26 cellular contexts compared by ENCODE assay signal in the genomic region with DNA sequence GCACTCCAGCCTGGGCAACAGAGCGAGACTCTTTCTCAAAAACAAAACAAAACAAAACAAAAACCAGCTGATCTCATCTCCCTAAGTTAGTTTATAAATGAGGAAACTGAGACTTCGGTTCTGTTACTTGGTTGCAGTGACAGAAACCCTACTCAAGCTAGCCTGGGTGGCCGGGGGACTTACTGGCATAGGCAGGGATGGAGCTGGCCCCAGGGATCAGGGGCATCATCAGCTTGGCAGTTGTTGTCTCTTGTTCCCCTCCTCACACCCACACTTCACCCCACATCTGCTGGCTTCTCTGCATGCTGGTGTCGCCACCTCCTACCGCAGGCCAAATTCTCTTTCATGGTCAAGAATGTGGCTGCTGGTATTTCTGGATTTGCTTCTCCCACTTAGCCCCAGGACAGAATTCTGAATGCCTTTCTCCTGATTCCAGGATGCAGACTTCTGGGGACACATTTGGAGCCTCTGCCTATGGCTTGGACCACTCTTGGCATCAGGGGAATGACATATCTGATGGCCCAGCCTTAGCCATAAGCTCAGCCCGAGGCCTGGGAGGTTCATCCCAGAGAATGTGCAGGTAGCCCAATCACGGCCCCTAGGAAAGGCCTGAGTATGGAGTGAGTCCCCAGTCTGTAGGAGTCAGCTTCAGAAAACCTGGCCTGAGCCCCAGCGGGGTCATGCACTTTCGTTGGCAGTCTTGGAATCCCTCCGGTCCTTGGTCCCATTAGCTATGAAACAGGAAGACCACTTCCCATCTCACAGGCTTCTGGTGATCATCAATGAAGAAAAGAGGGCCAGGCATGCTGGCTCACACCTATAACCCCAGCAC. TPM values are rescaled to one million over a fixed set of nuclear protein-coding genes. Genes with fewer than 3 reads are reported as not detected.
DNase-seq lines count a peak whose midpoint lies in the region; ATAC-seq, FAIRE-seq and TF ChIP-seq lines count a peak whose summit lies in the region.
"Had no signal": no experiment of that assay in that cellular context is flagged by ENCODE, and none has a peak within 500 bp of the region (broad histone marks: within the 10 kb centered on the region; RNA-seq: fewer than 3 reads in every experiment).

No MANE protein-coding gene starts in this region.

- no peaks in the 10 kb centered on the region for H3K79me2 ChIP-seq in HCT116 (ENCODE audit: insufficient read depth, low read length)
- H3K79me2 ChIP-seq in PC-9 (ENCODE audit: low read depth): no peaks in the 10 kb centered on the region

- RAD21 ChIA-PET in HCT116 (lab: Charles Lee; ENCODE audit: low non-redundant PET in 1 of 2, low total read pairs in 2 of 2, uncharacterized antibody in 2 of 2, unreplicated experiment in 2 of 2): no interaction called here

- H2AFZ ChIP-seq in HCT116 (ENCODE audit: low read depth, low read length, poor library complexity, severe bottlenecking): no peak overlapping the region
- H2AFZ ChIP-seq in PC-9: peak overlapping the region; percentile 27; the same call in 1 of the 2 replicates

- no TSS peak for BruUV-seq in HCT116 (replicated peaks; lab: Mats Ljungman, UMichigan)
- TSS peak; percentile 19 for BruUV-seq in PC-9 (replicated peaks; lab: Mats Ljungman, UMichigan)
- BruUV-seq in Caco-2 (replicated peaks; lab: Mats Ljungman, UMichigan): no TSS peak

- no peaks in the 10 kb centered on the region for H3K4me1 Mint-ChIP-seq in activated T-cell treated with anti-CD3 and anti-CD28 coated beads, Interleukin-2, amount 50 U/mL, for 4 hours (ENCODE audit: low read depth)
- H3K4me1 Mint-ChIP-seq in Caco-2 (ENCODE audit: low read depth, unreplicated experiment) (no peaks in the 10 kb centered on the region), CD14-positive monocyte (no peaks in the 10 kb centered on the region)
- H3K4me1 Mint-ChIP-seq: activated B cell treated with CpG ODN at 0.5 μM for 24 hours; activated naive CD4-positive, alpha-beta T cell treated with anti-CD3 and anti-CD28 coated beads, Interleukin-2, amount 10 ng/mL, durations not matched to agents 7 days and 5 days had no signal

- no peak overlapping the region for H3K4me3 Mint-ChIP-seq in activated T-cell treated with anti-CD3 and anti-CD28 coated beads, Interleukin-2, amount 50 U/mL, for 4 hours
- H3K4me3 Mint-ChIP-seq in Caco-2 (ENCODE audit: unreplicated experiment): no peak overlapping the region
- H3K4me3 Mint-ChIP-seq in CD14-positive monocyte: no peak overlapping the region
- H3K4me3 Mint-ChIP-seq: activated B cell treated with CpG ODN at 0.5 μM for 24 hours; activated CD8-positive, alpha-beta T cell treated with anti-CD3 and anti-CD28 coated beads for 36 hours; activated naive CD4-positive, alpha-beta T cell treated with anti-CD3 and anti-CD28 coated beads, Interleukin-2, amount 10 ng/mL, durations not matched to agents 7 days and 5 days; activated T-cell treated with anti-CD3 and anti-CD28 coated beads, Interleukin-2, amount 50 U/mL, for 24 hours; CD8-positive, alpha-beta T cell; effector memory CD8-positive, alpha-beta T cell had no signal

- no peak overlapping the region for H3K27ac ChIP-seq in HCT116 (ENCODE audit: low read depth, low read length)
- peak overlapping the region; percentile 94 for H3K27ac ChIP-seq in PC-9
- H3K27ac ChIP-seq: HL-60, neutrophil, SK-N-MC, testis had no signal

- H3K4me1 ChIP-seq in HCT116 (ENCODE audit: control insufficient read depth in 1 of 2, insufficient read depth in 2 of 2, low read length in 2 of 2): peaks cover 12 to 21% of the 10 kb centered on the region in 2 experiments
- peaks cover 34% of the 10 kb centered on the region for H3K4me1 ChIP-seq in PC-9 (replicated peaks; ENCODE audit: insufficient read depth)
- H3K4me1 ChIP-seq in Caco-2: no peaks in the 10 kb centered on the region
- H3K4me1 ChIP-seq: testis had no signal

- CTCF ChIA-PET in HCT116 (lab: Charles Lee): no interaction called here
- CTCF ChIA-PET in PC-9 (lab: Charles Lee): interaction anchor here (0.5 to 0.6 kb wide), 2 partner anchors 110 to 158 kb away, joined by 4 to 14 read pairs; no protein-coding TSS in a partner anchor
- CTCF ChIA-PET in Caco-2 (lab: Charles Lee): no interaction called here

- H3K27me3 Mint-ChIP-seq in activated T-cell treated with anti-CD3 and anti-CD28 coated beads, Interleukin-2, amount 50 U/mL, for 4 hours (ENCODE audit: low read depth): peaks cover 8% of the 10 kb centered on the region
- H3K27me3 Mint-ChIP-seq in Caco-2 (ENCODE audit: insufficient read depth, unreplicated experiment) (peaks cover 2% of the 10 kb centered on the region), CD14-positive monocyte (ENCODE audit: low read depth in 3 of 3) (peaks cover 12 to 22% (median 13%) of the 10 kb centered on the region in 3 donors)

- no peaks in the 10 kb centered on the region for H3K36me3 ChIP-seq in HCT116 (ENCODE audit: control insufficient read depth in 1 of 2, insufficient read depth in 2 of 2, low read length in 2 of 2)
- H3K36me3 ChIP-seq in PC-9 (ENCODE audit: low read depth): no peaks in the 10 kb centered on the region
- H3K36me3 ChIP-seq in Caco-2 (ENCODE audit: control insufficient read depth, insufficient read depth, low read length): no peaks in the 10 kb centered on the region
- H3K36me3 ChIP-seq: MG63, neutrophil had no signal

- H3K9me3 ChIP-seq in HCT116 (ENCODE audit: control insufficient read depth in 1 of 2, insufficient read depth in 1 of 2, low read depth in 1 of 2, low read length in 2 of 2): no peaks in the 10 kb centered on the region
- no peaks in the 10 kb centered on the region for H3K9me3 ChIP-seq in PC-9 (ENCODE audit: insufficient read depth, low read depth)
- no peaks in the 10 kb centered on the region for H3K9me3 ChIP-seq in Caco-2
- H3K9me3 ChIP-seq: MG63, mucosa of descending colon, neutrophil, testis had no signal

- DNase-seq in GM12892 (ENCODE audit: insufficient read length) (no peak), HCT116 (ENCODE audit: low read depth, low spot score) (no peak), PC-9 (peak; percentile 54 to 82), sciatic nerve (ENCODE audit: low spot score) (peak; percentile 14), Ammon's horn (ENCODE audit: low spot score) (no peak), Caco-2 (no peak), CD14-positive monocyte (ENCODE audit: low spot score) (no peak)
- no peak for DNase-seq in activated T-cell treated with anti-CD3 and anti-CD28 coated beads, Interleukin-2, amount 50 U/mL, for 4 hours
- DNase-seq: activated B cell treated with CpG ODN at 0.5 μM for 24 hours; activated naive CD4-positive, alpha-beta T cell treated with anti-CD3 and anti-CD28 coated beads, Interleukin-2, amount 10 ng/mL, durations not matched to agents 7 days and 5 days; activated T-cell treated with anti-CD3 and anti-CD28 coated beads, Interleukin-2, amount 50 U/mL, for 24 hours; anterior cingulate cortex; CD8-positive, alpha-beta T cell; DMS79 treated with DMSO at 0.1 percent for 48 hours; effector memory CD8-positive, alpha-beta T cell; GOT3; MG63; mucosa of descending colon; NCI-H146; NCI-H748 treated with DMSO at 0.1 percent for 48 hours; retina; testis had no signal

- peaks cover 29% of the 10 kb centered on the region for H3F3A ChIP-seq in PC-9 (ENCODE audit: insufficient read depth, low read depth)

- H3K27me3 ChIP-seq in HCT116 (ENCODE audit: insufficient read depth, low read length) (no peaks in the 10 kb centered on the region), PC-9 (ENCODE audit: insufficient read depth, low read depth) (no peaks in the 10 kb centered on the region), Caco-2 (replicated peaks; ENCODE audit: control insufficient read depth, insufficient read depth, low read length) (no peaks in the 10 kb centered on the region)
- H3K27me3 ChIP-seq: MG63, testis had no signal

- H4K20me1 ChIP-seq in HCT116 (ENCODE audit: insufficient read depth) (no peaks in the 10 kb centered on the region), PC-9 (ENCODE audit: insufficient read depth) (no peaks in the 10 kb centered on the region)

- H3K36me3 Mint-ChIP-seq in activated T-cell treated with anti-CD3 and anti-CD28 coated beads, Interleukin-2, amount 50 U/mL, for 4 hours (ENCODE audit: insufficient read depth): no peaks in the 10 kb centered on the region
- H3K36me3 Mint-ChIP-seq in Caco-2 (ENCODE audit: insufficient read depth, unreplicated experiment) (no peaks in the 10 kb centered on the region), CD14-positive monocyte (no peaks in the 10 kb centered on the region)
- H3K36me3 Mint-ChIP-seq: activated naive CD4-positive, alpha-beta T cell treated with anti-CD3 and anti-CD28 coated beads, Interleukin-2, amount 10 ng/mL, durations not matched to agents 7 days and 5 days; CD8-positive, alpha-beta T cell had no signal

- peak overlapping the region; percentile 83 for H3K4me2 ChIP-seq in HCT116 (ENCODE audit: low read length)
- peak overlapping the region; percentile 77 for H3K4me2 ChIP-seq in PC-9

- POLR2A ChIA-PET in HCT116 (lab: Charles Lee): no interaction called here
- POLR2A ChIA-PET in PC-9 (lab: Charles Lee; ENCODE audit: unreplicated experiment): interaction anchor here (0.7 to 1.2 kb wide), 3 partner anchors 30 to 431 kb away, joined by 3 to 7 read pairs (median 5); no protein-coding TSS in a partner anchor
- POLR2A ChIA-PET in Caco-2 (lab: Charles Lee): interaction anchor here (0.5 kb wide), 1 partner anchor 41 kb away, joined by 3 read pairs; no protein-coding TSS in a partner anchor

- H3K27ac Mint-ChIP-seq in Caco-2 (ENCODE audit: unreplicated experiment) (no peak overlapping the region), CD14-positive monocyte (no peak overlapping the region)
- H3K27ac Mint-ChIP-seq: activated B cell treated with CpG ODN at 0.5 μM for 24 hours; activated CD8-positive, alpha-beta T cell treated with anti-CD3 and anti-CD28 coated beads for 36 hours; activated naive CD4-positive, alpha-beta T cell treated with anti-CD3 and anti-CD28 coated beads, Interleukin-2, amount 10 ng/mL, durations not matched to agents 7 days and 5 days; activated T-cell treated with anti-CD3 and anti-CD28 coated beads, Interleukin-2, amount 50 U/mL, for 24 hours; CD8-positive, alpha-beta T cell; effector memory CD8-positive, alpha-beta T cell had no signal

- H3K4me3 ChIP-seq in HCT116 (replicated peaks in 1 of 2; ENCODE audit: low read depth in 1 of 2, low read length in 2 of 2): no peak overlapping the region
- H3K4me3 ChIP-seq in PC-9: peak overlapping the region; percentile 40; the same call in 1 of the 2 replicates
- no peak overlapping the region for H3K4me3 ChIP-seq in Caco-2 (ENCODE audit: low read depth, low read length)
- H3K4me3 ChIP-seq: MG63, mucosa of descending colon, SK-N-MC, testis had no signal

- H3K9me3 Mint-ChIP-seq in activated T-cell treated with anti-CD3 and anti-CD28 coated beads, Interleukin-2, amount 50 U/mL, for 4 hours: no peaks in the 10 kb centered on the region
- H3K9me3 Mint-ChIP-seq in Caco-2 (ENCODE audit: unreplicated experiment) (no peaks in the 10 kb centered on the region), CD14-positive monocyte (no peaks in the 10 kb centered on the region)
- H3K9me3 Mint-ChIP-seq: activated B cell treated with CpG ODN at 0.5 μM for 24 hours; activated CD8-positive, alpha-beta T cell treated with anti-CD3 and anti-CD28 coated beads for 36 hours; activated naive CD4-positive, alpha-beta T cell treated with anti-CD3 and anti-CD28 coated beads, Interleukin-2, amount 10 ng/mL, durations not matched to agents 7 days and 5 days; activated T-cell treated with anti-CD3 and anti-CD28 coated beads, Interleukin-2, amount 50 U/mL, for 24 hours; CD8-positive, alpha-beta T cell; effector memory CD8-positive, alpha-beta T cell had no signal

- FAIRE-seq in GM12892 (lab: Jason Lieb, UNC): peak; percentile 51

- TF ChIP-seq RAD21 in HCT116 (IDR thresholded peaks at IDR 0.05; ENCODE audit: low read depth): no peak

- no peak overlapping the region for H3K9ac ChIP-seq in HCT116 (ENCODE audit: low read length)

- TF ChIP-seq POLR2A in GM12892 (IDR thresholded peaks at IDR 0.05; ENCODE audit: low read depth, low read length) (no peak), HCT116 (IDR thresholded peaks at IDR 0.05; ENCODE audit: borderline replicate concordance, extremely low read depth, insufficient read depth, insufficient read length) (no peak)

- ATAC-seq in HCT116: no peak
- ATAC-seq in sciatic nerve: no peak
- ATAC-seq in activated T-cell treated with anti-CD3 and anti-CD28 coated beads, Interleukin-2, amount 50 U/mL, for 4 hours: no peak
- ATAC-seq: activated CD8-positive, alpha-beta T cell treated with anti-CD3 and anti-CD28 coated beads for 36 hours; CD8-positive, alpha-beta T cell; effector memory CD8-positive, alpha-beta T cell; mucosa of descending colon had no signal

- no peaks in the 10 kb centered on the region for H3K9me2 ChIP-seq in HCT116 (ENCODE audit: insufficient read depth)
- H3K9me2 ChIP-seq in PC-9 (ENCODE audit: insufficient read depth): no peaks in the 10 kb centered on the region

- intact Hi-C loops in HCT116 (cut with micrococcal nuclease): no loop called here
- intact Hi-C loops in PC-9 (cut with micrococcal nuclease; ENCODE audit: unreplicated experiment): loop anchor here (1.0 to 5.0 kb wide), 5 partner anchors 29 to 383 kb away; partner anchors contain the start of gene CTBP2
- intact Hi-C loops in sciatic nerve (cut with DNase I): no loop called here
- intact Hi-C loops in Caco-2 (cut with micrococcal nuclease; ENCODE audit: unreplicated experiment): no loop called here
- intact Hi-C loops in CD14-positive monocyte (cut with micrococcal nuclease): no loop called here

- TF ChIP-seq CTCF in HCT116 (IDR thresholded peaks at IDR 0.05 in 2 of 3, conservative IDR thresholded peaks at IDR 0.05 in 1 of 3; ENCODE audit: borderline replicate concordance in 1 of 3, insufficient read depth in 1 of 3, low read depth in 2 of 3, low read length in 2 of 3) (no peak), PC-9 (conservative IDR thresholded peaks at IDR 0.05) (no peak), Caco-2 (IDR thresholded peaks at IDR 0.05; ENCODE audit: insufficient read depth in 1 of 2, low read depth in 1 of 2, low read length in 1 of 2, severe bottlenecking in 1 of 2, unreplicated experiment in 1 of 2) (no peak), CD14-positive monocyte (IDR thresholded peaks at IDR 0.05) (no peak)

RNA-seq across cellular contexts. Expression of gene CTBP2, which starts 41.6 kb away (rescaled TPM):
- 2.2 TPM for polyA plus RNA-seq in GM12892 (2012; ENCODE audit: missing spikeins)
- 144 TPM for total RNA-seq in HCT116 (2021; ENCODE audit: unreplicated experiment)
- polyA plus RNA-seq in HCT116 (2012): 136 and 187 TPM in 2 replicates
- 60.5 and 64.4 TPM in 2 replicates for total RNA-seq in PC-9 (2021)
- 46.9 TPM for total RNA-seq in sciatic nerve
- 1 to 10 TPM; 1.0 to 1.4 (median 1.3) TPM for total RNA-seq in activated T-cell treated with anti-CD3 and anti-CD28 coated beads, Interleukin-2, amount 50 U/mL, for 4 hours
- 97.2 and 99.6 TPM in 2 replicates for total RNA-seq in Caco-2 (2022)
- polyA plus RNA-seq in CD14-positive monocyte: 10 to 100 TPM; 40.9 to 41.1 TPM

Comparison
In these comparisons a context has a peak if more than half of its experiments do, and no peak if none do; other contexts are left out.
1. DNase-seq: peak in PC-9 (2 of 2) and sciatic nerve (single experiment); none in GM12892 (single experiment), HCT116 (single experiment), Ammon's horn (single experiment), activated T-cell treated with anti-CD3 and anti-CD28 coated beads, Interleukin-2, amount 50 U/mL, for 4 hours (single experiment), Caco-2 (0 of 2) and CD14-positive monocyte (single experiment).
2. RNA of gene CTBP2, which starts 41.6 kb away (total RNA-seq): 144 TPM in HCT116 (single experiment), 97.2 to 99.6 TPM in Caco-2, 60.5 to 64.4 TPM in PC-9 and 46.9 TPM in sciatic nerve (single experiment); 1.0 to 1.4 TPM in activated T-cell treated with anti-CD3 and anti-CD28 coated beads, Interleukin-2, amount 50 U/mL, for 4 hours; every median in the first group is over 10 times any median in the second.